Comparison of ENCODE assay signal across 8 cellular contexts in the genomic region with DNA sequence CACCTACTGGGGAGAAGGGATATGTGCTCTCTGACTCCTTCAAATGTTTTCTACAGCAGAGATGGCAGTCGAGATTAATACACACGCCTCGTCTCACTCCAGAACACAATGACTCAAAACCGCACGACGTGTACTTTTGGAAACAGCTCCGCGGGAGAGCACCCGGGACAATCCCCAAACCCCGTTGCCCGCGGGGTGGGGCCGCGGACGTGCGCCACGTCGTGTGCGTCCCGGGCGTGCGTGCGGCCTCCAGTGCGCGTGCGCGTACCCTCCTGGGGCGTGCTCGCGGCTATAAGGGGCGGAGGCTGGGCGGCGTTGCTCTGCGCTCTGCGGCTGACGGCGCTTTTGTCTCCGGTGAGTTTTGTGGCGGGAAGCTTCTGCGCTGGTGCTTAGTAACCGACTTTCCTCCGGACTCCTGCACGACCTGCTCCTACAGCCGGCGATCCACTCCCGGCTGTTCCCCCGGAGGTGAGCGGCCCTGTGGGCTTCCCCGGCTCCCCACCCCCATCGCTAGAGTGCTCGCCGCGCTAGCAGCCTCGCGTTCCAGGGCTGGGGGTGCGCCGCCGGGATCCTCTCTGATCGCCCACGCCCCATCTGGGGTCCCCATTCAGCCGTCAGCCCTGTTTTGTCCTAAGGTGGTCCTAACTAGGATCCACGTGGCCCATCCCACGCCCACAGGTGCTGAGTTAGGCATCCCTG. TPM values are rescaled to one million over a fixed set of nuclear protein-coding genes. Genes with fewer than 3 reads are reported as not detected.
A peak's percentile ranks its signal among the peaks of the same experiment; 100 is the strongest.
DNase-seq lines count a peak whose midpoint lies in the region; ATAC-seq and TF ChIP-seq lines count a peak whose summit lies in the region.

A gene with protein sequence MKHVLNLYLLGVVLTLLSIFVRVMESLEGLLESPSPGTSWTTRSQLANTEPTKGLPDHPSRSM (plus strand): TSS at position 323 of the 699 bp plus-strand sequence. CDS start 1,391 bp downstream, outside the sequence.

- H3K27me3 Mint-ChIP-seq in T-helper 17 cell: no peaks in the 10 kb centered on the region

- peaks cover 23% of the 10 kb centered on the region for H3K4me1 ChIP-seq in prostate gland (replicated peaks)

- intact Hi-C loops in left ventricle myocardium superior (cut with micrococcal nuclease) (no loop called here), prostate gland (cut with DNase I) (loop anchor here (2.0 to 10.0 kb wide), 2 partner anchors 29 to 51 kb away; a partner anchor contains a TSS)

- TF ChIP-seq CTCF in prostate gland (IDR thresholded peaks at IDR 0.05): peak in 1 of 4 experiments; percentile 29

- H3K27ac ChIP-seq in prostate gland: peak within 1 kb of the TSS; percentile 88 to 90

- H3K9me3 ChIP-seq in T-helper 17 cell (ENCODE audit: control insufficient read depth, low read length, poor library complexity, severe bottlenecking) (no peaks in the 10 kb centered on the region), prostate gland (no peaks in the 10 kb centered on the region)

- no peaks in the 10 kb centered on the region for H3K27me3 ChIP-seq in prostate gland (replicated peaks; ENCODE audit: insufficient read depth)

- peak within 1 kb of the TSS; percentile 85 for H3K27ac Mint-ChIP-seq in T-helper 17 cell

- H3K4me3 ChIP-seq in prostate gland: peak within 1 kb of the TSS; percentile 67 to 74

- peak; percentile 90 for DNase-seq in NCI-H1694 treated with DMSO at 0.1 percent for 48 hours (lab: John Stamatoyannopoulos, UW)
- peak; percentile 93 to 96 (median 94) for DNase-seq in T-helper 17 cell
- DNase-seq in amygdala (lab: John Stamatoyannopoulos, UW): peak; percentile 32 to 90 (median 77)
- DNase-seq in left ventricle myocardium superior: peak; percentile 98
- DNase-seq in prostate gland (ENCODE audit: low spot score): peak; percentile 88
- peak; percentile 95 for DNase-seq in ureter (ENCODE audit: low spot score)

- under 1% methylated on average over 58 of the region's 63 CpGs for WGBS in prostate gland

- H3K4me3 Mint-ChIP-seq in T-helper 17 cell: peak within 1 kb of the TSS; percentile 93

- H3K36me3 ChIP-seq in prostate gland: no peaks in the 10 kb centered on the region

- TF ChIP-seq POLR2A in prostate gland (IDR thresholded peaks at IDR 0.05): peak; percentile 86

- H3K36me3 Mint-ChIP-seq in T-helper 17 cell (ENCODE audit: low read depth): no peaks in the 10 kb centered on the region

- peaks cover 26% of the 10 kb centered on the region for H3K4me1 Mint-ChIP-seq in T-helper 17 cell

- peak; percentile 60 for ATAC-seq in GM18499 (IDR thresholded peaks at IDR 0.05; ENCODE audit: insufficient read depth, unreplicated experiment)
- ATAC-seq in HG02938 (IDR thresholded peaks at IDR 0.05; ENCODE audit: unreplicated experiment): peak; percentile 77
- ATAC-seq in T-helper 17 cell: peak; percentile 92
- peak; percentile 93 for ATAC-seq in left ventricle myocardium superior

RNA-seq across cellular contexts. Expression of the gene that starts here (rescaled TPM):
- total RNA-seq in T-helper 17 cell (1 to 10 TPM in 1 of 2 donors, under 1 TPM in 1; 0.96 to 1.1 TPM), left ventricle myocardium superior (6.9 TPM), prostate gland (10 to 100 TPM in 1 of 2 donors, 1 to 10 TPM in 1; 6.9 to 41.5 TPM), ureter (22.3 TPM)

Comparison
In these comparisons a context has a peak if more than half of its experiments do, and no peak if none do; other contexts are left out.
1. Peak in every context shown above with its lines: DNase-seq, ATAC-seq, H3K4me3 ChIP-seq and H3K27ac ChIP-seq.